In genomic region chr4:1718095-1718850, GRCh38 we compare ENCODE assay signal across 15 cellular contexts. TPM values are rescaled to one million over a fixed set of nuclear protein-coding genes. Genes with fewer than 3 reads are reported as not detected.
A peak's percentile ranks its signal among the peaks of the same experiment; 100 is the strongest.
DNase-seq lines count a peak whose midpoint lies in the region; ATAC-seq and TF ChIP-seq lines count a peak whose summit lies in the region.
"Had no signal": no experiment of that assay in that cellular context is flagged by ENCODE, and none has a peak within 500 bp of the region (broad histone marks: within the 10 kb centered on the region; RNA-seq: fewer than 3 reads in every experiment).

No MANE protein-coding gene starts in this region.

- POLR2A ChIA-PET in activated CD8-positive, alpha-beta T cell treated with anti-CD3 and anti-CD28 coated beads for 36 hours (lab: Charles Lee), result interaction anchor here (0.8 to 11.2 kb wide), 6 partner anchors 8 to 152 kb away, joined by 3 to 190 read pairs (median 4); partner anchors contain the start of gene SLBP
- POLR2A ChIA-PET in naive thymus-derived CD4-positive, alpha-beta T cell (lab: Charles Lee), result interaction anchor here (0.7 to 1.0 kb wide), 3 partner anchors 16 to 36 kb away, joined by 3 to 4 read pairs (median 3); no protein-coding TSS in a partner anchor

- H3K27ac Mint-ChIP-seq in activated CD8-positive, alpha-beta T cell treated with anti-CD3 and anti-CD28 coated beads for 36 hours, result peak overlapping the region; percentile 75
- peak overlapping the region in 5 of 9 donors; percentile 49 to 79 (median 70) for H3K27ac Mint-ChIP-seq in naive thymus-derived CD4-positive, alpha-beta T cell

- peaks cover 48% of the 10 kb centered on the region for H3K36me3 Mint-ChIP-seq in activated CD8-positive, alpha-beta T cell treated with anti-CD3 and anti-CD28 coated beads for 36 hours (ENCODE audit: low read depth)
- H3K36me3 Mint-ChIP-seq in naive thymus-derived CD4-positive, alpha-beta T cell, result peaks cover 0 to 21% (median 0%) of the 10 kb centered on the region in 5 donors

- TF ChIP-seq CTCF in activated CD8-positive, alpha-beta T cell treated with anti-CD3 and anti-CD28 coated beads for 36 hours (IDR thresholded peaks at IDR 0.05), result no peak

- H3K27ac ChIP-seq in BLaER1 treated with 17β-estradiol and CSF1 and Interleukin-3, amounts not matched to agents 10 nM and 100 nM, result peak overlapping the region in 9 of 11 experiments; percentile 37 to 100 (median 100); a peak in 18 of 22 replicates
- no peak overlapping the region for H3K27ac ChIP-seq in naive thymus-derived CD4-positive, alpha-beta T cell (ENCODE audit: low read depth, low read length)

- peaks cover 12 to 30% (median 20%) of the 10 kb centered on the region in 11 experiments; a peak in 18 of 22 replicates for H3K36me3 ChIP-seq in BLaER1 treated with 17β-estradiol and CSF1 and Interleukin-3, amounts not matched to agents 10 nM and 100 nM
- H3K36me3 ChIP-seq in naive thymus-derived CD4-positive, alpha-beta T cell (ENCODE audit: control insufficient read depth in 2 of 3, insufficient read depth in 3 of 3, low read length in 3 of 3), result peaks cover 0 to 30% (median 7%) of the 10 kb centered on the region in 3 experiments

- no peak for ATAC-seq in activated CD8-positive, alpha-beta T cell treated with anti-CD3 and anti-CD28 coated beads for 36 hours
- ATAC-seq in naive thymus-derived CD4-positive, alpha-beta T cell, result no peak
- ATAC-seq in GM19035 (IDR thresholded peaks at IDR 0.05; ENCODE audit: unreplicated experiment), result no peak

- H3K4me3 ChIP-seq in BLaER1 treated with 17β-estradiol and CSF1 and Interleukin-3, amounts not matched to agents 10 nM and 100 nM, result peak overlapping the region; percentile 28 to 90 (median 85); a peak in 16 of 20 replicates
- H3K4me3 ChIP-seq in naive thymus-derived CD4-positive, alpha-beta T cell (ENCODE audit: low read length), result no peak overlapping the region
- H3K4me3 ChIP-seq: lung, sigmoid colon had no signal

- no peaks in the 10 kb centered on the region for H3K27me3 Mint-ChIP-seq in activated CD8-positive, alpha-beta T cell treated with anti-CD3 and anti-CD28 coated beads for 36 hours
- H3K27me3 Mint-ChIP-seq in naive thymus-derived CD4-positive, alpha-beta T cell, result no peaks in the 10 kb centered on the region

- H3K9ac ChIP-seq in BLaER1 treated with 17β-estradiol and CSF1 and Interleukin-3, amounts not matched to agents 10 nM and 100 nM, result peak overlapping the region; percentile 48 to 100 (median 99)

- H3K9me3 Mint-ChIP-seq in activated CD8-positive, alpha-beta T cell treated with anti-CD3 and anti-CD28 coated beads for 36 hours, result no peaks in the 10 kb centered on the region
- H3K9me3 Mint-ChIP-seq in naive thymus-derived CD4-positive, alpha-beta T cell, result peaks cover 0 to 2% (median 0%) of the 10 kb centered on the region in 11 donors

- intact Hi-C loops in activated CD8-positive, alpha-beta T cell treated with anti-CD3 and anti-CD28 coated beads for 36 hours (cut with micrococcal nuclease), result no loop called here
- intact Hi-C loops in naive thymus-derived CD4-positive, alpha-beta T cell (cut with micrococcal nuclease), result no loop called here

- H3K9me3 ChIP-seq in BLaER1 treated with 17β-estradiol and CSF1 and Interleukin-3, amounts not matched to agents 10 nM and 100 nM (replicated peaks in 1 of 11), result no peaks in the 10 kb centered on the region
- no peaks in the 10 kb centered on the region for H3K9me3 ChIP-seq in naive thymus-derived CD4-positive, alpha-beta T cell (ENCODE audit: control insufficient read depth in 2 of 3, low read length in 3 of 3)
- H3K9me3 ChIP-seq: HAP-1, sigmoid colon had no signal

- no peaks in the 10 kb centered on the region for H3K27me3 ChIP-seq in BLaER1 treated with 17β-estradiol and CSF1 and Interleukin-3, amounts not matched to agents 10 nM and 100 nM
- no peaks in the 10 kb centered on the region for H3K27me3 ChIP-seq in naive thymus-derived CD4-positive, alpha-beta T cell (ENCODE audit: control insufficient read depth in 2 of 2, insufficient read depth in 2 of 2, low read length in 2 of 2)
- H3K27me3 ChIP-seq: sigmoid colon had no signal

- peaks cover 39% of the 10 kb centered on the region for H3K4me1 Mint-ChIP-seq in activated CD8-positive, alpha-beta T cell treated with anti-CD3 and anti-CD28 coated beads for 36 hours (ENCODE audit: low read depth)
- peaks cover 13 to 61% (median 52%) of the 10 kb centered on the region in 7 donors for H3K4me1 Mint-ChIP-seq in naive thymus-derived CD4-positive, alpha-beta T cell

- H3K4me3 Mint-ChIP-seq in activated CD8-positive, alpha-beta T cell treated with anti-CD3 and anti-CD28 coated beads for 36 hours, result peak overlapping the region; percentile 55
- H3K4me3 Mint-ChIP-seq in naive thymus-derived CD4-positive, alpha-beta T cell, result peak overlapping the region in 7 of 10 donors; percentile 27 to 97 (median 55)

- H3K4me2 ChIP-seq in BLaER1 treated with 17β-estradiol and CSF1 and Interleukin-3, amounts not matched to agents 10 nM and 100 nM, result peak overlapping the region; percentile 95 to 100 (median 99)

- CTCF ChIA-PET in activated CD8-positive, alpha-beta T cell treated with anti-CD3 and anti-CD28 coated beads for 36 hours (lab: Charles Lee), result interaction anchor here (15.4 kb wide), 1 partner anchor 26 kb away, joined by 257 read pairs; no protein-coding TSS in a partner anchor
- CTCF ChIA-PET in naive thymus-derived CD4-positive, alpha-beta T cell (lab: Charles Lee), result interaction anchor here (3.3 kb wide), 1 partner anchor 25 kb away, joined by 13 read pairs; no protein-coding TSS in a partner anchor

- H4K20me1 ChIP-seq in BLaER1 treated with 17β-estradiol and CSF1 and Interleukin-3, amounts not matched to agents 10 nM and 100 nM, result peaks cover 33 to 87% (median 67%) of the 10 kb centered on the region in 11 experiments

- H3K4me1 ChIP-seq in BLaER1 treated with 17β-estradiol and CSF1 and Interleukin-3, amounts not matched to agents 10 nM and 100 nM, result peaks cover 86 to 89% (median 87%) of the 10 kb centered on the region in 10 experiments
- peaks cover 36 to 42% of the 10 kb centered on the region in 2 donors for H3K4me1 ChIP-seq in naive thymus-derived CD4-positive, alpha-beta T cell (ENCODE audit: control insufficient read depth in 2 of 2, insufficient read depth in 2 of 2, low read length in 2 of 2)

- no peak for DNase-seq in activated CD8-positive, alpha-beta T cell treated with anti-CD3 and anti-CD28 coated beads for 36 hours
- no peak for DNase-seq in naive thymus-derived CD4-positive, alpha-beta T cell
- DNase-seq in erythroblast (lab: John Stamatoyannopoulos, UW), result no peak
- DNase-seq in LoVo (ENCODE audit: low spot score), result no peak
- DNase-seq in HuH-7.5 (ENCODE audit: low spot score), result no peak
- DNase-seq: activated CD4-positive, alpha-beta T cell treated with anti-CD3 and anti-CD28 coated beads for 48 hours; DMS79 treated with DMSO at 0.1 percent for 48 hours; NCI-H1694; sigmoid colon; stimulated activated CD8-positive, alpha-beta memory T cell treated with anti-CD3 and anti-CD28 coated beads, Interleukin-4, amount 100 ng/mL, for 48 hours had no signal

- TF ChIP-seq POLR2A in GM19099 (IDR thresholded peaks at IDR 0.05; ENCODE audit: extremely low read depth, insufficient read length, low read depth), result peak; percentile 13
- no peak for TF ChIP-seq POLR2A in erythroblast (IDR thresholded peaks at IDR 0.05; ENCODE audit: low read length)

RNA-seq across cellular contexts. Expression of gene TMEM129, which starts 2.9 kb away (rescaled TPM):
- 10 to 100 TPM; 17.8 to 18.2 TPM for total RNA-seq in activated CD8-positive, alpha-beta T cell treated with anti-CD3 and anti-CD28 coated beads for 36 hours
- total RNA-seq in naive thymus-derived CD4-positive, alpha-beta T cell, result 10 to 100 TPM; 20.0 to 41.1 (median 26.7) TPM
- polyA plus RNA-seq in naive thymus-derived CD4-positive, alpha-beta T cell, result 10 to 100 TPM; 34.9 to 44.7 TPM

RNA-seq across cellular contexts. Expression of gene TACC3, which starts 3.0 kb away (rescaled TPM):
- total RNA-seq in activated CD8-positive, alpha-beta T cell treated with anti-CD3 and anti-CD28 coated beads for 36 hours, result 100 to 1,000 TPM; 190 to 200 TPM
- total RNA-seq in naive thymus-derived CD4-positive, alpha-beta T cell, result 100 to 1,000 TPM; 100 to 165 (median 162) TPM
- polyA plus RNA-seq in naive thymus-derived CD4-positive, alpha-beta T cell, result 100 to 1,000 TPM in 1 of 2 donors, 10 to 100 TPM in 1; 70.5 to 100 TPM

RNA-seq across cellular contexts. Expression of gene SLBP, which starts 6.2 kb away (rescaled TPM):
- 100 to 1,000 TPM; 115 to 117 TPM for total RNA-seq in activated CD8-positive, alpha-beta T cell treated with anti-CD3 and anti-CD28 coated beads for 36 hours
- total RNA-seq in naive thymus-derived CD4-positive, alpha-beta T cell, result 100 to 1,000 TPM in 1 of 5 experiments, 10 to 100 TPM in 4; 29.5 to 103 (median 30.3) TPM
- 10 to 100 TPM; 51.1 to 62.1 TPM for polyA plus RNA-seq in naive thymus-derived CD4-positive, alpha-beta T cell

RNA-seq across cellular contexts. Expression of gene FAM53A, which starts 34.2 kb away (rescaled TPM):
- 1 to 10 TPM; 1.2 to 1.8 TPM for total RNA-seq in activated CD8-positive, alpha-beta T cell treated with anti-CD3 and anti-CD28 coated beads for 36 hours
- 1 to 10 TPM; 1.2 to 3.6 (median 1.4) TPM for total RNA-seq in naive thymus-derived CD4-positive, alpha-beta T cell
- polyA plus RNA-seq in naive thymus-derived CD4-positive, alpha-beta T cell, result 1 to 10 TPM; 2.1 to 2.5 TPM
